In genomic region chr10:83539528-83540308, GRCh38 we compare ENCODE assay signal across 8 cellular contexts.
A peak's percentile ranks its signal among the peaks of the same experiment; 100 is the strongest.
DNase-seq lines count a peak whose midpoint lies in the region; ATAC-seq, FAIRE-seq and TF ChIP-seq lines count a peak whose summit lies in the region.

No MANE protein-coding gene starts in this region.

- ATAC-seq in HG02840 (IDR thresholded peaks at IDR 0.05; ENCODE audit: low FRiP score, unreplicated experiment) (peak; percentile 47), body of pancreas (peak; percentile 74)
- ATAC-seq in stimulated activated memory B cell treated with anti-CD40 and anti-IgM and Interleukin-4, amounts not matched to agents 10 μg/mL and 1 μg/mL and 100 μg/mL, for 72 hours, result no peak

- no peak for TF ChIP-seq POLR2A in GM12892 (IDR thresholded peaks at IDR 0.05; ENCODE audit: low read depth, low read length)
- no peak for TF ChIP-seq POLR2A in body of pancreas (IDR thresholded peaks at IDR 0.05)

- peak overlapping the region; percentile 4 for H3K27ac Mint-ChIP-seq in nephron progenitor cell
- no peak overlapping the region for H3K27ac Mint-ChIP-seq in stimulated activated memory B cell treated with anti-CD40 and anti-IgM and Interleukin-4, amounts not matched to agents 10 μg/mL and 1 μg/mL and 100 μg/mL, for 72 hours

- peaks cover 36% of the 10 kb centered on the region for H3K4me1 Mint-ChIP-seq in nephron progenitor cell
- no peaks in the 10 kb centered on the region for H3K4me1 Mint-ChIP-seq in stimulated activated memory B cell treated with anti-CD40 and anti-IgM and Interleukin-4, amounts not matched to agents 10 μg/mL and 1 μg/mL and 100 μg/mL, for 72 hours

- H3K27me3 Mint-ChIP-seq in nephron progenitor cell (ENCODE audit: low read depth, poor library complexity), result no peaks in the 10 kb centered on the region
- H3K27me3 Mint-ChIP-seq in stimulated activated memory B cell treated with anti-CD40 and anti-IgM and Interleukin-4, amounts not matched to agents 10 μg/mL and 1 μg/mL and 100 μg/mL, for 72 hours, result no peaks in the 10 kb centered on the region

- no peaks in the 10 kb centered on the region for H3K4me1 ChIP-seq in body of pancreas

- no peaks in the 10 kb centered on the region for H3K36me3 ChIP-seq in body of pancreas (replicated peaks in 1 of 2; ENCODE audit: insufficient read depth in 1 of 2, low read depth in 2 of 2)

- peak; percentile 78 for FAIRE-seq in GM12892 (lab: Jason Lieb, UNC)

- WGBS in body of pancreas, 2 donors, result 50 to 52% methylated on average over 2 of the region's 2 CpGs

- no peak overlapping the region for H3K27ac ChIP-seq in body of pancreas

- TF ChIP-seq CTCF in body of pancreas (IDR thresholded peaks at IDR 0.05) (no peak), nephron progenitor cell (IDR thresholded peaks at IDR 0.05) (no peak)

- intact Hi-C loops in body of pancreas (cut with DNase I), result no loop called here

- no peaks in the 10 kb centered on the region for H3K36me3 Mint-ChIP-seq in nephron progenitor cell (ENCODE audit: low read depth)
- H3K36me3 Mint-ChIP-seq in stimulated activated memory B cell treated with anti-CD40 and anti-IgM and Interleukin-4, amounts not matched to agents 10 μg/mL and 1 μg/mL and 100 μg/mL, for 72 hours, result no peaks in the 10 kb centered on the region

- H3K4me3 Mint-ChIP-seq in nephron progenitor cell, result no peak overlapping the region
- no peak overlapping the region for H3K4me3 Mint-ChIP-seq in stimulated activated memory B cell treated with anti-CD40 and anti-IgM and Interleukin-4, amounts not matched to agents 10 μg/mL and 1 μg/mL and 100 μg/mL, for 72 hours

- no peaks in the 10 kb centered on the region for H3K27me3 ChIP-seq in body of pancreas

- H3K4me3 ChIP-seq in body of pancreas, result no peak overlapping the region

- DNase-seq in GM12892 (ENCODE audit: insufficient read length) (no peak), body of pancreas (peak; percentile 21 to 44 (median 26)), nephron progenitor cell (peak; percentile 29), NCI-H2107 treated with DMSO at 0.1 percent for 48 hours (lab: John Stamatoyannopoulos, UW; ENCODE audit: unreplicated experiment) (no peak), foreskin melanocyte (no peak)
- no peak for DNase-seq in activated CD4-positive, CD25-positive, alpha-beta regulatory T cell treated with anti-CD3 and anti-CD28 coated beads, Interleukin-2, amount 50 U/mL, for 72 hours

- no peaks in the 10 kb centered on the region for H3K9me3 ChIP-seq in body of pancreas

- H3K9me3 Mint-ChIP-seq in nephron progenitor cell, result no peaks in the 10 kb centered on the region
- H3K9me3 Mint-ChIP-seq in stimulated activated memory B cell treated with anti-CD40 and anti-IgM and Interleukin-4, amounts not matched to agents 10 μg/mL and 1 μg/mL and 100 μg/mL, for 72 hours, result peaks cover 6% of the 10 kb centered on the region

Comparison
In these comparisons a context has a peak if more than half of its experiments do, and no peak if none do; other contexts are left out.
1. DNase-seq: peak in body of pancreas (4 of 4) and nephron progenitor cell (single experiment); none in GM12892 (single experiment), NCI-H2107 treated with DMSO at 0.1 percent for 48 hours (single experiment), foreskin melanocyte (single experiment) and activated CD4-positive, CD25-positive, alpha-beta regulatory T cell treated with anti-CD3 and anti-CD28 coated beads, Interleukin-2, amount 50 U/mL, for 72 hours (single experiment).